Comparison of ENCODE assay signal across 14 cellular contexts in genomic region chr19:10189631-10190425, GRCh38. TPM values are rescaled to one million over a fixed set of nuclear protein-coding genes. Genes with fewer than 3 reads are reported as not detected.
DNase-seq lines count a peak whose midpoint lies in the region; ATAC-seq and TF ChIP-seq lines count a peak whose summit lies in the region.
"Had no signal": no experiment of that assay in that cellular context is flagged by ENCODE, and none has a peak within 500 bp of the region (broad histone marks: within the 10 kb centered on the region; RNA-seq: fewer than 3 reads in every experiment).

No MANE protein-coding gene starts in this region.

- no peak for ATAC-seq in CD4-positive, CD25-positive, alpha-beta regulatory T cell (ENCODE audit: low read depth in 2 of 2)
- ATAC-seq in GM23338 (no peak), HG02571 (IDR thresholded peaks at IDR 0.05; ENCODE audit: unreplicated experiment) (no peak)
- peak; percentile 42 for ATAC-seq in activated CD8-positive, alpha-beta T cell treated with anti-CD3 and anti-CD28 coated beads for 36 hours
- ATAC-seq: pancreas had no signal

- peaks cover 38% of the 10 kb centered on the region for H3K4me1 ChIP-seq in CD4-positive, CD25-positive, alpha-beta regulatory T cell (ENCODE audit: control insufficient read depth, insufficient read depth, low read length, poor library complexity, severe bottlenecking)
- H3K4me1 ChIP-seq in GM23338 (ENCODE audit: insufficient read depth) = peaks cover 6% of the 10 kb centered on the region; the same call in 1 of the 2 replicates
- H3K4me1 ChIP-seq: breast epithelium had no signal

- peaks cover 97% of the 10 kb centered on the region for H3K79me2 ChIP-seq in GM23338 (replicated peaks; ENCODE audit: insufficient read depth)

- no peak overlapping the region for H3K27ac ChIP-seq in CD4-positive, CD25-positive, alpha-beta regulatory T cell (ENCODE audit: insufficient read depth, low read length, poor library complexity, severe bottlenecking)
- peak overlapping the region; percentile 32; the same call in 1 of the 2 replicates for H3K27ac ChIP-seq in GM23338 (ENCODE audit: low read depth)
- H3K27ac ChIP-seq: breast epithelium, hepatocyte, pancreas had no signal

- no peaks in the 10 kb centered on the region for H3K27me3 Mint-ChIP-seq in CD4-positive, CD25-positive, alpha-beta regulatory T cell
- peaks cover 5% of the 10 kb centered on the region for H3K27me3 Mint-ChIP-seq in GM23338 (ENCODE audit: insufficient read depth, low read depth, poor library complexity)
- no peaks in the 10 kb centered on the region for H3K27me3 Mint-ChIP-seq in activated CD8-positive, alpha-beta T cell treated with anti-CD3 and anti-CD28 coated beads for 36 hours

- H3K4me3 Mint-ChIP-seq in CD4-positive, CD25-positive, alpha-beta regulatory T cell = peak overlapping the region in 1 of 4 donors; percentile 55
- no peak overlapping the region for H3K4me3 Mint-ChIP-seq in GM23338
- no peak overlapping the region for H3K4me3 Mint-ChIP-seq in activated CD8-positive, alpha-beta T cell treated with anti-CD3 and anti-CD28 coated beads for 36 hours

- no peak for DNase-seq in CD4-positive, CD25-positive, alpha-beta regulatory T cell
- DNase-seq in GM23338 (ENCODE audit: low spot score) (no peak), fibroblast of the aortic adventitia (ENCODE audit: low read depth) (peak; percentile 11), NCI-H1436 (lab: John Stamatoyannopoulos, UW) (no peak), HT-29 (ENCODE audit: low spot score) (no peak), NCI-H146 treated with DMSO at 0.1 percent for 48 hours (lab: John Stamatoyannopoulos, UW; ENCODE audit: unreplicated experiment) (no peak)
- DNase-seq in activated CD8-positive, alpha-beta T cell treated with anti-CD3 and anti-CD28 coated beads for 36 hours = peak; percentile 76
- DNase-seq: MG63, NCI-H524 treated with DMSO at 0.1 percent for 48 hours, pancreas, substantia nigra had no signal

- peak overlapping the region in 2 of 3 donors; percentile 67 to 84 for H3K27ac Mint-ChIP-seq in CD4-positive, CD25-positive, alpha-beta regulatory T cell
- H3K27ac Mint-ChIP-seq in GM23338 = no peak overlapping the region
- H3K27ac Mint-ChIP-seq in activated CD8-positive, alpha-beta T cell treated with anti-CD3 and anti-CD28 coated beads for 36 hours = peak overlapping the region; percentile 75

- CTCF ChIA-PET in activated CD8-positive, alpha-beta T cell treated with anti-CD3 and anti-CD28 coated beads for 36 hours (lab: Charles Lee) = interaction anchor here (2.2 kb wide), 1 partner anchor 60 kb away, joined by 14 read pairs; no protein-coding TSS in a partner anchor

- intact Hi-C loops in activated CD8-positive, alpha-beta T cell treated with anti-CD3 and anti-CD28 coated beads for 36 hours (cut with micrococcal nuclease) = no loop called here

- TF ChIP-seq CTCF in GM23338 (conservative IDR thresholded peaks at IDR 0.05; ENCODE audit: low read depth in 2 of 2) = no peak
- TF ChIP-seq CTCF in activated CD8-positive, alpha-beta T cell treated with anti-CD3 and anti-CD28 coated beads for 36 hours (IDR thresholded peaks at IDR 0.05) = no peak
- TF ChIP-seq CTCF in fibroblast of the aortic adventitia (IDR thresholded peaks at IDR 0.05; ENCODE audit: insufficient read depth, low read length) = no peak

- H3K4me2 ChIP-seq in GM23338 = no peak overlapping the region
- H3K4me2 ChIP-seq: hepatocyte had no signal

- H3K4me1 Mint-ChIP-seq in CD4-positive, CD25-positive, alpha-beta regulatory T cell = peaks cover 6 to 70% (median 28%) of the 10 kb centered on the region in 4 donors
- H3K4me1 Mint-ChIP-seq in GM23338 = no peaks in the 10 kb centered on the region; the same call in 2 of the 3 replicates
- H3K4me1 Mint-ChIP-seq in activated CD8-positive, alpha-beta T cell treated with anti-CD3 and anti-CD28 coated beads for 36 hours (ENCODE audit: low read depth) = peaks cover 42% of the 10 kb centered on the region

- no peak overlapping the region for H2AFZ ChIP-seq in GM23338
- H2AFZ ChIP-seq: hepatocyte had no signal

- no peaks in the 10 kb centered on the region for H3K9me3 Mint-ChIP-seq in CD4-positive, CD25-positive, alpha-beta regulatory T cell
- H3K9me3 Mint-ChIP-seq in GM23338 = no peaks in the 10 kb centered on the region
- H3K9me3 Mint-ChIP-seq in activated CD8-positive, alpha-beta T cell treated with anti-CD3 and anti-CD28 coated beads for 36 hours = no peaks in the 10 kb centered on the region

- 0 out of 2 replicates have a peak, but pooled peaks cover 6% of the 10 kb centered on the region for H3F3A ChIP-seq in GM23338 (replicated peaks; ENCODE audit: low read depth)

- no peak overlapping the region for H3K4me3 ChIP-seq in CD4-positive, CD25-positive, alpha-beta regulatory T cell (ENCODE audit: low read depth, low read length)
- H3K4me3 ChIP-seq in GM23338 = no peak overlapping the region
- H3K4me3 ChIP-seq in fibroblast of the aortic adventitia (ENCODE audit: low read depth, low read length) = no peak overlapping the region
- H3K4me3 ChIP-seq: breast epithelium, hepatocyte, MG63, pancreas had no signal

- H3K36me3 ChIP-seq in CD4-positive, CD25-positive, alpha-beta regulatory T cell (ENCODE audit: control insufficient read depth, insufficient read depth, low read length) = peaks cover 24% of the 10 kb centered on the region
- H3K36me3 ChIP-seq in GM23338 (ENCODE audit: insufficient read depth) = no peaks in the 10 kb centered on the region
- H3K36me3 ChIP-seq: breast epithelium, pancreas had no signal

- no peaks in the 10 kb centered on the region for H3K27me3 ChIP-seq in CD4-positive, CD25-positive, alpha-beta regulatory T cell (ENCODE audit: control insufficient read depth, insufficient read depth, low read length)
- no peaks in the 10 kb centered on the region for H3K27me3 ChIP-seq in GM23338 (ENCODE audit: insufficient read depth)
- H3K27me3 ChIP-seq: breast epithelium, hepatocyte, MG63, pancreas had no signal

- H4K20me1 ChIP-seq in GM23338 (replicated peaks; ENCODE audit: insufficient read depth) = peaks cover 72% of the 10 kb centered on the region

- no peaks in the 10 kb centered on the region for H3K9me2 ChIP-seq in GM23338 (ENCODE audit: insufficient read depth)

- no peaks in the 10 kb centered on the region for H3K9me3 ChIP-seq in CD4-positive, CD25-positive, alpha-beta regulatory T cell (ENCODE audit: control insufficient read depth in 2 of 2, low read length in 2 of 2)
- H3K9me3 ChIP-seq: breast epithelium, MG63, pancreas had no signal

- POLR2A ChIA-PET in activated CD8-positive, alpha-beta T cell treated with anti-CD3 and anti-CD28 coated beads for 36 hours (lab: Charles Lee) = interaction anchor here (0.6 to 1.5 kb wide), 9 partner anchors 9 to 53 kb away, joined by 3 to 8 read pairs (median 3); no protein-coding TSS in a partner anchor

- peaks cover 11% of the 10 kb centered on the region for H3K36me3 Mint-ChIP-seq in CD4-positive, CD25-positive, alpha-beta regulatory T cell
- H3K36me3 Mint-ChIP-seq in GM23338 (ENCODE audit: low read depth) = peaks cover 38% of the 10 kb centered on the region
- peaks cover 54% of the 10 kb centered on the region for H3K36me3 Mint-ChIP-seq in activated CD8-positive, alpha-beta T cell treated with anti-CD3 and anti-CD28 coated beads for 36 hours (ENCODE audit: low read depth)

TF ChIP-seq in GM23338, 12 proteins besides CTCF, POLR2A, EP300 and RAD21:
- TF ChIP-seq ETS1 (IDR thresholded peaks at IDR 0.05) (no peak), NANOG (IDR thresholded peaks at IDR 0.05; ENCODE audit: borderline replicate concordance) (no peak), ZNF331 (CRISPR knock-in tag; IDR thresholded peaks at IDR 0.05; ENCODE audit: low read depth) (no peak), EZH2 (IDR thresholded peaks at IDR 0.05; ENCODE audit: low read depth, unreplicated experiment) (no peak), STAT1 (IDR thresholded peaks at IDR 0.05; ENCODE audit: unreplicated experiment) (no peak), ZNF114 (CRISPR knock-in tag; IDR thresholded peaks at IDR 0.05) (no peak)
TF ChIP-seq in GM23338: peak in this region for 0.

RNA-seq across cellular contexts. Expression of gene DNMT1, which starts 4.9 kb away (rescaled TPM):
- total RNA-seq in CD4-positive, CD25-positive, alpha-beta regulatory T cell = 259 TPM
- 100 to 1,000 TPM in 1 of 4 donors, 10 to 100 TPM in 3; 78.8 to 103 (median 97.6) TPM for polyA plus RNA-seq in CD4-positive, CD25-positive, alpha-beta regulatory T cell
- 224 and 238 TPM in 2 replicates for total RNA-seq in GM23338 (2014; rRNA removed; shearing (Covaris generic))
- 589 and 593 TPM in 2 replicates for polyA plus RNA-seq in GM23338 (2016; fragmentation: Nextera tagmentation; extraction: Ambion mirVana)
- total RNA-seq in activated CD8-positive, alpha-beta T cell treated with anti-CD3 and anti-CD28 coated beads for 36 hours = 100 to 1,000 TPM; 372 to 379 TPM
- 72.9 and 116 TPM in 2 replicates for total RNA-seq in fibroblast of the aortic adventitia (ENCODE audit: low replicate concordance)
- 105 and 136 TPM in 2 replicates for total RNA-seq in HT-29 (2014; rRNA removed; shearing (Covaris generic))

RNA-seq across cellular contexts. Expression of gene S1PR2, which starts 41.3 kb away (rescaled TPM):
- 20.9 TPM for total RNA-seq in CD4-positive, CD25-positive, alpha-beta regulatory T cell
- polyA plus RNA-seq in CD4-positive, CD25-positive, alpha-beta regulatory T cell = 1 to 10 TPM; 2.9 to 3.8 (median 3.2) TPM
- total RNA-seq in GM23338 (2014; rRNA removed; shearing (Covaris generic)) = 13.2 and 13.9 TPM in 2 replicates
- 8.9 and 9.2 TPM in 2 replicates for polyA plus RNA-seq in GM23338 (2016; fragmentation: Nextera tagmentation; extraction: Ambion mirVana)
- total RNA-seq in activated CD8-positive, alpha-beta T cell treated with anti-CD3 and anti-CD28 coated beads for 36 hours = 1 to 10 TPM; 6.3 to 6.6 TPM
- 9.7 and 44.6 TPM in 2 replicates for total RNA-seq in fibroblast of the aortic adventitia (ENCODE audit: low replicate concordance)
- 0.91 and 1.4 TPM in 2 replicates for total RNA-seq in HT-29 (2014; rRNA removed; shearing (Covaris generic))

Comparison
In these comparisons a context has a peak if more than half of its experiments do, and no peak if none do; other contexts are left out.
1. DNase-seq: peak in activated CD8-positive, alpha-beta T cell treated with anti-CD3 and anti-CD28 coated beads for 36 hours (single experiment) and fibroblast of the aortic adventitia (single experiment); none in CD4-positive, CD25-positive, alpha-beta regulatory T cell (0 of 3), GM23338 (single experiment), NCI-H1436 (single experiment), HT-29 (single experiment) and NCI-H146 treated with DMSO at 0.1 percent for 48 hours (single experiment).